In genomic region chr4:150108693-150109092, GRCh38 we compare ENCODE assay signal across 25 cellular contexts. TPM values are rescaled to one million over a fixed set of nuclear protein-coding genes. Genes with fewer than 3 reads are reported as not detected.
A peak's percentile ranks its signal among the peaks of the same experiment; 100 is the strongest.
DNase-seq lines count a peak whose midpoint lies in the region; ATAC-seq and TF ChIP-seq lines count a peak whose summit lies in the region.
"Had no signal": no experiment of that assay in that cellular context is flagged by ENCODE, and none has a peak within 500 bp of the region (broad histone marks: within the 10 kb centered on the region; RNA-seq: fewer than 3 reads in every experiment).

No MANE protein-coding gene starts in this region.

- H3K27me3 ChIP-seq in Panc1 (ENCODE audit: control insufficient read depth, insufficient read depth, low read length): no peaks in the 10 kb centered on the region
- no peaks in the 10 kb centered on the region for H3K27me3 ChIP-seq in CD8-positive, alpha-beta memory T cell (ENCODE audit: insufficient read depth, low read length, poor library complexity, severe bottlenecking)
- H3K27me3 ChIP-seq: BLaER1, SJSA1 had no signal

- H3K36me3 ChIP-seq in Panc1 (ENCODE audit: control insufficient read depth, insufficient read depth, low read length): no peaks in the 10 kb centered on the region; the same call in none of the 2 replicates
- H3K36me3 ChIP-seq in CD8-positive, alpha-beta memory T cell (ENCODE audit: insufficient read depth, low read length): no peaks in the 10 kb centered on the region
- H3K36me3 ChIP-seq: BLaER1, SJSA1 had no signal

- DNase-seq in DMS 273 (lab: John Stamatoyannopoulos, UW; ENCODE audit: unreplicated experiment): peak; percentile 1
- no peak for DNase-seq in DMS 273 treated with DMSO at 0.1 percent for 48 hours (lab: John Stamatoyannopoulos, UW)
- DNase-seq in Panc1 (ENCODE audit: low read depth, low spot score): no peak
- DNase-seq in fibroblast of gingiva (ENCODE audit: low read depth): peak; percentile 59
- no peak for DNase-seq in kidney glomerular epithelial cell (lab: John Stamatoyannopoulos, UW)
- no peak for DNase-seq in NCI-H1930 (lab: John Stamatoyannopoulos, UW)
- DNase-seq in CD8-positive, alpha-beta memory T cell: no peak
- DNase-seq: CD4-positive, CD25-positive, alpha-beta regulatory T cell; EL; GDM1; MM.1S; NCI-H2081 treated with DMSO at 0.1 percent for 48 hours; NCI-H2171; NCI-H226; NCI-H524 treated with DMSO at 0.1 percent for 48 hours; PC-9; Right ventricle myocardium superior; RPMI8226 had no signal

- no peaks in the 10 kb centered on the region for H3K36me3 Mint-ChIP-seq in CD8-positive, alpha-beta memory T cell
- H3K36me3 Mint-ChIP-seq: CD4-positive, CD25-positive, alpha-beta regulatory T cell; IgD-negative memory B cell had no signal

- H3K4me3 Mint-ChIP-seq in CD8-positive, alpha-beta memory T cell: no peak overlapping the region
- H3K4me3 Mint-ChIP-seq: CD4-positive, CD25-positive, alpha-beta regulatory T cell had no signal

- ATAC-seq in Panc1 (no peak), GM18907 (IDR thresholded peaks at IDR 0.05; ENCODE audit: unreplicated experiment) (no peak)
- ATAC-seq: HCT116 had no signal

- peaks cover 2 to 4% of the 10 kb centered on the region in 2 donors for H3K27me3 Mint-ChIP-seq in CD8-positive, alpha-beta memory T cell
- H3K27me3 Mint-ChIP-seq: IgD-negative memory B cell had no signal

- no peak overlapping the region for H3K4me3 ChIP-seq in Panc1 (ENCODE audit: low read depth in 2 of 2, low read length in 2 of 2)
- no peak overlapping the region for H3K4me3 ChIP-seq in CD8-positive, alpha-beta memory T cell (ENCODE audit: low read length)
- H3K4me3 ChIP-seq: BLaER1, PC-9, SJSA1 had no signal

- BruUV-seq in Panc1 (replicated peaks; lab: Mats Ljungman, UMichigan): no TSS peak

- intact Hi-C loops in Panc1 (cut with micrococcal nuclease; ENCODE audit: unreplicated experiment): loop anchor here (10.0 kb wide), 1 partner anchor 96 kb away; no protein-coding TSS in a partner anchor

- H3K9me3 ChIP-seq in Panc1 (ENCODE audit: control insufficient read depth, insufficient read depth, low read depth, low read length): no peaks in the 10 kb centered on the region
- no peaks in the 10 kb centered on the region for H3K9me3 ChIP-seq in CD8-positive, alpha-beta memory T cell (ENCODE audit: low read length)
- H3K9me3 ChIP-seq: SJSA1 had no signal

- peaks cover 13% of the 10 kb centered on the region for H3K4me1 ChIP-seq in Panc1 (ENCODE audit: control insufficient read depth, insufficient read depth, low read length)
- H3K4me1 ChIP-seq in CD8-positive, alpha-beta memory T cell (ENCODE audit: insufficient read depth, low read length): no peaks in the 10 kb centered on the region
- H3K4me1 ChIP-seq: BLaER1, SJSA1 had no signal

- H3K4me1 Mint-ChIP-seq in CD8-positive, alpha-beta memory T cell: no peaks in the 10 kb centered on the region
- H3K4me1 Mint-ChIP-seq: CD4-positive, CD25-positive, alpha-beta regulatory T cell had no signal

- H3K9me3 Mint-ChIP-seq in CD8-positive, alpha-beta memory T cell: peaks cover 0 to 2% (median 0%) of the 10 kb centered on the region in 5 donors

- no peak overlapping the region for H3K27ac Mint-ChIP-seq in CD8-positive, alpha-beta memory T cell
- H3K27ac Mint-ChIP-seq: CD4-positive, CD25-positive, alpha-beta regulatory T cell; IgD-negative memory B cell had no signal

- CTCF ChIA-PET in Panc1 (lab: Charles Lee): no interaction called here
- CTCF ChIA-PET in CD8-positive, alpha-beta memory T cell (lab: Charles Lee): no interaction called here

- no peak for TF ChIP-seq CTCF in Panc1 (IDR thresholded peaks at IDR 0.05)

- peak overlapping the region; percentile 44; the same call in 1 of the 2 replicates for H3K27ac ChIP-seq in Panc1 (ENCODE audit: low read length)
- H3K27ac ChIP-seq in CD8-positive, alpha-beta memory T cell (ENCODE audit: low read depth, low read length): no peak overlapping the region
- H3K27ac ChIP-seq: 22Rv1, BLaER1, KMS-11, PC-9, SJSA1 had no signal

- POLR2A ChIA-PET in Panc1 (lab: Charles Lee): no interaction called here
- POLR2A ChIA-PET in CD8-positive, alpha-beta memory T cell (lab: Charles Lee): interaction anchor here (0.6 kb wide), 1 partner anchor 1310 kb away, joined by 8 read pairs; no protein-coding TSS in a partner anchor

- in situ Hi-C loops in Panc1 (cut with HindIII; ENCODE audit: low pct_unique_long_range_greater_than_20kb, low sequenced_read_pairs): no loop called here

RNA-seq across cellular contexts. Expression of gene DCLK2, which starts 30.4 kb away (rescaled TPM):
- 9.5 TPM for total RNA-seq in Panc1 (2021; ENCODE audit: unreplicated experiment)
- polyA plus RNA-seq in Panc1 (2012; ENCODE audit: insufficient read length): 6.0 TPM
- not detected for total RNA-seq in CD8-positive, alpha-beta memory T cell
- not detected for polyA plus RNA-seq in CD8-positive, alpha-beta memory T cell
- polyA plus RNA-seq: CD4-positive, CD25-positive, alpha-beta regulatory T cell had no signal

Comparison
In these comparisons a context has a peak if more than half of its experiments do, and no peak if none do; other contexts are left out.
1. DNase-seq: peak in DMS 273 (single experiment) and fibroblast of gingiva (single experiment); none in DMS 273 treated with DMSO at 0.1 percent for 48 hours (single experiment), Panc1 (single experiment), kidney glomerular epithelial cell (single experiment), NCI-H1930 (0 of 2) and CD8-positive, alpha-beta memory T cell (0 of 5).
2. RNA of gene DCLK2, which starts 30.4 kb away (total RNA-seq): 9.5 TPM in Panc1 (single experiment); not detected in CD8-positive, alpha-beta memory T cell; every median in the first group is over 10 times any median in the second.